8 cellular contexts compared by ENCODE assay signal in genomic region chr1:1349256-1350012, GRCh38. TPM values are rescaled to one million over a fixed set of nuclear protein-coding genes. Genes with fewer than 3 reads are reported as not detected.
A peak's percentile ranks its signal among the peaks of the same experiment; 100 is the strongest.
DNase-seq lines count a peak whose midpoint lies in the region; ATAC-seq and TF ChIP-seq lines count a peak whose summit lies in the region.

TSS of gene DVL1 (minus strand) at chr1:1349418. CDS start at chr1:1349065, 353 bp downstream.

- peak; percentile 54 for ATAC-seq in HG03039 (IDR thresholded peaks at IDR 0.05; ENCODE audit: unreplicated experiment)
- ATAC-seq in activated T-helper 17 cell treated with anti-CD3 and anti-CD28 coated beads, Interleukin-2, amount 50 U/mL, for 72 hours (replicated peaks) = peak; percentile 69
- peak; percentile 83 to 93 (median 83) for ATAC-seq in natural killer cell
- ATAC-seq in stimulated activated naive CD8-positive, alpha-beta T cell treated with anti-CD3 and anti-CD28 coated beads, Interleukin-15, amount 100 ng/mL, for 72 hours = peak; percentile 81

- H3K4me3 Mint-ChIP-seq in activated T-helper 17 cell treated with anti-CD3 and anti-CD28 coated beads, Interleukin-2, amount 50 U/mL, for 72 hours = peak within 1 kb of the TSS; percentile 66
- H3K4me3 Mint-ChIP-seq in natural killer cell = peak within 1 kb of the TSS; percentile 79
- H3K4me3 Mint-ChIP-seq in stimulated activated naive CD8-positive, alpha-beta T cell treated with anti-CD3 and anti-CD28 coated beads, Interleukin-15, amount 100 ng/mL, for 72 hours = peak within 1 kb of the TSS; percentile 77 to 85

- H2AFZ ChIP-seq in OCI-LY3 (ENCODE audit: low read depth, low read length) = peak within 1 kb of the TSS; percentile 79; the same call in 1 of the 2 replicates

- H3K4me1 Mint-ChIP-seq in activated T-helper 17 cell treated with anti-CD3 and anti-CD28 coated beads, Interleukin-2, amount 50 U/mL, for 72 hours = peaks cover 14% of the 10 kb centered on the region
- H3K4me1 Mint-ChIP-seq in natural killer cell = peaks cover 0 to 35% of the 10 kb centered on the region in 2 donors
- H3K4me1 Mint-ChIP-seq in stimulated activated naive CD8-positive, alpha-beta T cell treated with anti-CD3 and anti-CD28 coated beads, Interleukin-15, amount 100 ng/mL, for 72 hours = peaks cover 61% of the 10 kb centered on the region

- intact Hi-C loops in natural killer cell (cut with micrococcal nuclease) = no loop called here

- H4K20me1 ChIP-seq in OCI-LY3 (ENCODE audit: insufficient read depth, low read length) = peaks cover 28% of the 10 kb centered on the region; the same call in 1 of the 2 replicates

- H3K79me2 ChIP-seq in OCI-LY3 (ENCODE audit: low read length) = peaks cover 45% of the 10 kb centered on the region

- in situ Hi-C loops in GM13977 (cut with MboI; ENCODE audit: low pct_unique_long_range_greater_than_20kb, low sequenced_read_pairs, unreplicated experiment) = no loop called here

- TF ChIP-seq CTCF in GM13977 (IDR thresholded peaks at IDR 0.05; ENCODE audit: extremely low read depth, insufficient read depth, missing control alignments) (peak; percentile 71), OCI-LY3 (IDR thresholded peaks at IDR 0.05; ENCODE audit: low read depth, low read length) (peak; percentile 44), fibroblast of mammary gland (conservative IDR thresholded peaks at IDR 0.05; ENCODE audit: control insufficient read depth, insufficient read depth, low read depth, low read length) (peak; percentile 30), natural killer cell (IDR thresholded peaks at IDR 0.05) (peak; percentile 26)

- DNase-seq in A172 (ENCODE audit: low spot score) = no peak
- peak; percentile 98 for DNase-seq in GM13977 (ENCODE audit: low spot score)
- peak; percentile 70 for DNase-seq in fibroblast of mammary gland (ENCODE audit: low read depth)
- DNase-seq in natural killer cell = peak; percentile 77
- DNase-seq in stimulated activated naive CD8-positive, alpha-beta T cell treated with anti-CD3 and anti-CD28 coated beads, Interleukin-15, amount 100 ng/mL, for 72 hours = peak; percentile 79 to 81

- no peaks in the 10 kb centered on the region for H3K9me3 ChIP-seq in OCI-LY3 (ENCODE audit: insufficient read depth, low read length)

- peaks cover 19% of the 10 kb centered on the region for H3K4me1 ChIP-seq in OCI-LY3 (ENCODE audit: low read length)

- peaks cover 10% of the 10 kb centered on the region for H3K27me3 Mint-ChIP-seq in activated T-helper 17 cell treated with anti-CD3 and anti-CD28 coated beads, Interleukin-2, amount 50 U/mL, for 72 hours
- peaks cover 0 to 3% of the 10 kb centered on the region in 2 donors for H3K27me3 Mint-ChIP-seq in natural killer cell (ENCODE audit: low read depth in 2 of 2)
- peaks cover 27% of the 10 kb centered on the region for H3K27me3 Mint-ChIP-seq in stimulated activated naive CD8-positive, alpha-beta T cell treated with anti-CD3 and anti-CD28 coated beads, Interleukin-15, amount 100 ng/mL, for 72 hours

- no peaks in the 10 kb centered on the region for H3K36me3 ChIP-seq in OCI-LY3 (replicated peaks; ENCODE audit: low read depth, low read length)

- H3K4me3 ChIP-seq in OCI-LY3 (ENCODE audit: low read length) = peak within 1 kb of the TSS; percentile 99
- H3K4me3 ChIP-seq in fibroblast of mammary gland (ENCODE audit: control insufficient read depth, low read depth, low read length) = peak within 1 kb of the TSS; percentile 75

- H3K9ac ChIP-seq in OCI-LY3 (ENCODE audit: low read length) = peak within 1 kb of the TSS; percentile 97

- peak within 1 kb of the TSS; percentile 81 for H3K4me2 ChIP-seq in OCI-LY3 (ENCODE audit: low read length)

- no peaks in the 10 kb centered on the region for H3K9me3 Mint-ChIP-seq in activated T-helper 17 cell treated with anti-CD3 and anti-CD28 coated beads, Interleukin-2, amount 50 U/mL, for 72 hours
- no peaks in the 10 kb centered on the region for H3K9me3 Mint-ChIP-seq in natural killer cell
- H3K9me3 Mint-ChIP-seq in stimulated activated naive CD8-positive, alpha-beta T cell treated with anti-CD3 and anti-CD28 coated beads, Interleukin-15, amount 100 ng/mL, for 72 hours = no peaks in the 10 kb centered on the region

- peak within 1 kb of the TSS; percentile 75 for H3K27ac ChIP-seq in OCI-LY3 (ENCODE audit: low read length)

- no peaks in the 10 kb centered on the region for H3K36me3 Mint-ChIP-seq in activated T-helper 17 cell treated with anti-CD3 and anti-CD28 coated beads, Interleukin-2, amount 50 U/mL, for 72 hours (ENCODE audit: low read depth)
- H3K36me3 Mint-ChIP-seq in natural killer cell = no peaks in the 10 kb centered on the region

- no peak within 1 kb of the TSS for H3K27ac Mint-ChIP-seq in activated T-helper 17 cell treated with anti-CD3 and anti-CD28 coated beads, Interleukin-2, amount 50 U/mL, for 72 hours
- H3K27ac Mint-ChIP-seq in natural killer cell = peak within 1 kb of the TSS in 1 of 2 donors; percentile 53
- H3K27ac Mint-ChIP-seq in stimulated activated naive CD8-positive, alpha-beta T cell treated with anti-CD3 and anti-CD28 coated beads, Interleukin-15, amount 100 ng/mL, for 72 hours = no peak within 1 kb of the TSS

- H3K27me3 ChIP-seq in OCI-LY3 (ENCODE audit: low read depth, low read length) = no peaks in the 10 kb centered on the region

RNA-seq across cellular contexts. Expression of gene DVL1, which starts in this region (rescaled TPM):
- total RNA-seq in A172 (2014; rRNA removed; shearing (Covaris generic)) = 47.7 and 58.2 TPM in 2 replicates
- total RNA-seq in activated T-helper 17 cell treated with anti-CD3 and anti-CD28 coated beads, Interleukin-2, amount 50 U/mL, for 72 hours = 10 to 100 TPM; 46.2 to 48.0 TPM
- total RNA-seq in natural killer cell = 10 to 100 TPM; 33.8 to 41.9 (median 35.6) TPM
